ENCODE assay signal across 18 cellular contexts in genomic region chr7:132488634-132489302, GRCh38.
DNase-seq lines count a peak whose midpoint lies in the region; ATAC-seq, FAIRE-seq and TF ChIP-seq lines count a peak whose summit lies in the region.
"Had no signal": no experiment of that assay in that cellular context is flagged by ENCODE, and none has a peak within 500 bp of the region (broad histone marks: within the 10 kb centered on the region; RNA-seq: fewer than 3 reads in every experiment).

No MANE protein-coding gene starts in this region.

- H3K4me1 ChIP-seq in IMR-90 (ENCODE audit: control insufficient read depth, insufficient read depth, low read length) (no peaks in the 10 kb centered on the region), kidney (ENCODE audit: control insufficient read depth in 1 of 2, insufficient read depth in 1 of 2, low read depth in 1 of 2, low read length in 2 of 2) (no peaks in the 10 kb centered on the region)

- DNase-seq in DMS 273 (lab: John Stamatoyannopoulos, UW; ENCODE audit: unreplicated experiment): peak; percentile 90
- DNase-seq in IMR-90: no peak
- DNase-seq in astrocyte of the cerebellum (ENCODE audit: low read depth): peak; percentile 19
- no peak for DNase-seq in natural killer cell treated with Interleukin-12 subunit alpha and Interleukin-12 subunit beta and Interleukin-15 and Interleukin-18, amount 100 ng/mL, for 72 hours (ENCODE audit: low spot score)
- no peak for DNase-seq in DMS114 treated with DMSO at 0.1 percent for 48 hours (lab: John Stamatoyannopoulos, UW; ENCODE audit: unreplicated experiment)
- no peak for DNase-seq in kidney
- DNase-seq: activated naive CD4-positive, alpha-beta T cell treated with anti-CD3 and anti-CD28 coated beads for 36 hours; activated T-cell treated with anti-CD3 and anti-CD28 coated beads, Interleukin-2, amount 50 U/mL, for 1 hour; dermis blood vessel endothelial cell; HCEC 1CT; NCI-H1417 treated with DMSO at 0.1 percent for 48 hours; NCI-H2227 treated with DMSO at 0.1 percent for 48 hours; nucleus accumbens; stimulated activated naive CD8-positive, alpha-beta T cell treated with anti-CD3 and anti-CD28 coated beads, Interleukin-15, Interleukin-2, amounts not matched to agents 100 U/mL and 50 U/mL, for 24 hours; upper lobe of left lung had no signal

- H3K9me1 ChIP-seq in IMR-90 (ENCODE audit: insufficient read depth, low read length): no peaks in the 10 kb centered on the region

- H3K27ac ChIP-seq in IMR-90 (ENCODE audit: insufficient read depth, low read length): no peak overlapping the region
- no peak overlapping the region for H3K27ac ChIP-seq in kidney (ENCODE audit: low read depth in 2 of 2, low read length in 2 of 2)
- H3K27ac ChIP-seq: upper lobe of left lung had no signal

- no peak overlapping the region for H3K23ac ChIP-seq in IMR-90 (ENCODE audit: low read depth, low read length)

- no peak for TF ChIP-seq POLR2A in IMR-90 (IDR thresholded peaks at IDR 0.05; ENCODE audit: low read depth, low read length)

- no peak overlapping the region for H2AK9ac ChIP-seq in IMR-90 (replicated peaks; ENCODE audit: low read depth, low read length, poor library complexity)

- no peak for FAIRE-seq in kidney (lab: Jason Lieb, UNC)
- FAIRE-seq: bronchial epithelial cell had no signal

- H2BK15ac ChIP-seq in IMR-90 (ENCODE audit: low read depth, low read length): no peak overlapping the region

- intact Hi-C loops in IMR-90 (cut with micrococcal nuclease) (no loop called here), kidney (cut with DNase I) (no loop called here)

- H3K9ac ChIP-seq in IMR-90 (ENCODE audit: low read depth, low read length): no peak overlapping the region
- no peak overlapping the region for H3K9ac ChIP-seq in kidney (ENCODE audit: low read length in 2 of 2)

- H3K18ac ChIP-seq in IMR-90 (ENCODE audit: low read depth, low read length): no peak overlapping the region

- no peak overlapping the region for H3K14ac ChIP-seq in IMR-90 (replicated peaks; ENCODE audit: low read depth, low read length)

- no peak overlapping the region for H3K4ac ChIP-seq in IMR-90 (ENCODE audit: low read depth, low read length)

- H3K4me3 ChIP-seq in IMR-90 (ENCODE audit: insufficient read depth, low read depth, low read length) (no peak overlapping the region), astrocyte of the cerebellum (ENCODE audit: low read depth, low read length) (no peak overlapping the region), kidney (ENCODE audit: low read length in 2 of 2) (no peak overlapping the region)
- H3K4me3 ChIP-seq: upper lobe of left lung had no signal

- CTCF ChIA-PET in IMR-90 (lab: Yijun Ruan, JAX): no interaction called here

- H3K4me2 ChIP-seq in IMR-90 (ENCODE audit: low read depth, low read length): no peak overlapping the region

- H3K36me3 Mint-ChIP-seq in natural killer cell treated with Interleukin-12 subunit alpha and Interleukin-12 subunit beta and Interleukin-15 and Interleukin-18, amount 100 ng/mL, for 72 hours: no peaks in the 10 kb centered on the region

- POLR2A ChIA-PET in IMR-90 (lab: Charles Lee; ENCODE audit: unreplicated experiment): no interaction called here

- H2AFZ ChIP-seq in IMR-90 (replicated peaks; ENCODE audit: low read length, poor library complexity): peak overlapping the region; percentile 23

- no peaks in the 10 kb centered on the region for H4K20me1 ChIP-seq in IMR-90 (ENCODE audit: insufficient read depth, low read length)

- no peaks in the 10 kb centered on the region for H3K36me3 ChIP-seq in IMR-90 (ENCODE audit: control insufficient read depth, insufficient read depth, low read length)
- H3K36me3 ChIP-seq in kidney (ENCODE audit: control insufficient read depth in 1 of 2, insufficient read depth in 2 of 2, low read length in 2 of 2): no peaks in the 10 kb centered on the region
- H3K36me3 ChIP-seq: upper lobe of left lung had no signal

- H4K5ac ChIP-seq in IMR-90 (ENCODE audit: low read depth, low read length): no peak overlapping the region

- no peak overlapping the region for H2BK120ac ChIP-seq in IMR-90 (ENCODE audit: low read depth, low read length)

- BruUV-seq in IMR-90 (replicated peaks; lab: Mats Ljungman, UMichigan): no TSS peak

- H3K56ac ChIP-seq in IMR-90 (ENCODE audit: extremely low read depth, insufficient read depth, low read length): no peak overlapping the region

- no peak overlapping the region for H2BK20ac ChIP-seq in IMR-90 (ENCODE audit: low read depth, low read length)

- no peak overlapping the region for H2BK5ac ChIP-seq in IMR-90 (ENCODE audit: low read depth, low read length, poor library complexity, severe bottlenecking)

- in situ Hi-C loops in IMR-90 (cut with MboI; ENCODE audit: low sequenced_read_pairs): no loop called here
- in situ Hi-C loops in astrocyte of the cerebellum (cut with HindIII; ENCODE audit: low sequenced_read_pairs): no loop called here

- no peak overlapping the region for H4K8ac ChIP-seq in IMR-90 (ENCODE audit: low read depth in 2 of 2, low read length in 2 of 2)

- H3K27me3 ChIP-seq in IMR-90 (ENCODE audit: control insufficient read depth, insufficient read depth, low read length): no peaks in the 10 kb centered on the region
- H3K27me3 ChIP-seq: upper lobe of left lung had no signal

- peak overlapping the region in 1 of 2 donors; percentile 36 for H3K27ac Mint-ChIP-seq in natural killer cell treated with Interleukin-12 subunit alpha and Interleukin-12 subunit beta and Interleukin-15 and Interleukin-18, amount 100 ng/mL, for 72 hours
- H3K27ac Mint-ChIP-seq: activated naive CD4-positive, alpha-beta T cell treated with anti-CD3 and anti-CD28 coated beads for 36 hours had no signal

- dilution Hi-C loops in IMR-90 (cut with HindIII; ENCODE audit: low sequenced_read_pairs, unreplicated experiment): no loop called here

- peak overlapping the region; percentile 51 for H3K4me3 Mint-ChIP-seq in natural killer cell treated with Interleukin-12 subunit alpha and Interleukin-12 subunit beta and Interleukin-15 and Interleukin-18, amount 100 ng/mL, for 72 hours
- H3K4me3 Mint-ChIP-seq: activated naive CD4-positive, alpha-beta T cell treated with anti-CD3 and anti-CD28 coated beads for 36 hours had no signal

- H3K9me3 Mint-ChIP-seq in natural killer cell treated with Interleukin-12 subunit alpha and Interleukin-12 subunit beta and Interleukin-15 and Interleukin-18, amount 100 ng/mL, for 72 hours: peaks cover 4% of the 10 kb centered on the region
- H3K9me3 Mint-ChIP-seq: activated naive CD4-positive, alpha-beta T cell treated with anti-CD3 and anti-CD28 coated beads for 36 hours had no signal

- no peak for ATAC-seq in IMR-90 (ENCODE audit: low read depth)
- ATAC-seq in natural killer cell treated with Interleukin-12 subunit alpha and Interleukin-12 subunit beta and Interleukin-15 and Interleukin-18, amount 100 ng/mL, for 72 hours: peak in 1 of 2 donors; percentile 37
- no peak for ATAC-seq in HG02588 (IDR thresholded peaks at IDR 0.05; ENCODE audit: unreplicated experiment)
- ATAC-seq in GM21786 (IDR thresholded peaks at IDR 0.05; ENCODE audit: unreplicated experiment): no peak
- ATAC-seq: stimulated activated naive CD8-positive, alpha-beta T cell treated with anti-CD3 and anti-CD28 coated beads, Interleukin-15, Interleukin-2, amounts not matched to agents 100 U/mL and 50 U/mL, for 24 hours had no signal

- no peak overlapping the region for H4K91ac ChIP-seq in IMR-90 (ENCODE audit: insufficient read depth, low read depth, low read length)

- H2AK5ac ChIP-seq in IMR-90 (ENCODE audit: low read depth, low read length): no peak overlapping the region

- peaks cover 58 to 72% of the 10 kb centered on the region in 2 donors for H3K4me1 Mint-ChIP-seq in natural killer cell treated with Interleukin-12 subunit alpha and Interleukin-12 subunit beta and Interleukin-15 and Interleukin-18, amount 100 ng/mL, for 72 hours (ENCODE audit: low read depth in 2 of 2)

- no peaks in the 10 kb centered on the region for H3K27me3 Mint-ChIP-seq in natural killer cell treated with Interleukin-12 subunit alpha and Interleukin-12 subunit beta and Interleukin-15 and Interleukin-18, amount 100 ng/mL, for 72 hours

- no peaks in the 10 kb centered on the region for H3K79me1 ChIP-seq in IMR-90 (ENCODE audit: low read depth in 1 of 2, low read length in 2 of 2)

- TF ChIP-seq CTCF in IMR-90 (conservative IDR thresholded peaks at IDR 0.05; ENCODE audit: low read depth, low read length) (no peak), astrocyte of the cerebellum (IDR thresholded peaks at IDR 0.05; ENCODE audit: low read depth, low read length, missing control alignments) (no peak), kidney (IDR thresholded peaks at IDR 0.05; ENCODE audit: borderline replicate concordance, extremely low read depth, insufficient read depth) (no peak)

- WGBS in IMR-90 (ENCODE audit: extremely low coverage in 2 of 2, insufficient read length in 1 of 2), 2 experiments: 48% methylated on average over 2 of the region's 6 CpGs; no CpG with 5 or more reads in 1 of the 2 experiments

- no peak for TF ChIP-seq RAD21 in IMR-90 (IDR thresholded peaks at IDR 0.05; ENCODE audit: low read length)

- no peaks in the 10 kb centered on the region for H3K9me3 ChIP-seq in IMR-90 (ENCODE audit: control insufficient read depth, insufficient read depth, low read length)
- no peaks in the 10 kb centered on the region for H3K9me3 ChIP-seq in kidney (ENCODE audit: control insufficient read depth in 1 of 2, low read length in 2 of 2)
- H3K9me3 ChIP-seq: upper lobe of left lung had no signal

TF ChIP-seq in IMR-90, 13 proteins besides CTCF, POLR2A, EP300 and RAD21 (continues in another document):
- TF ChIP-seq RCOR1 (IDR thresholded peaks at IDR 0.05; ENCODE audit: insufficient replicate concordance, low read length) (no peak), MXI1 (IDR thresholded peaks at IDR 0.05; ENCODE audit: borderline replicate concordance, low read depth, low read length) (no peak), FOS (IDR thresholded peaks at IDR 0.05; ENCODE audit: low read depth, low read length) (no peak), MAFK (IDR thresholded peaks at IDR 0.05; ENCODE audit: low read depth, low read length) (no peak), USF2 (IDR thresholded peaks at IDR 0.05; ENCODE audit: low read depth, low read length) (no peak), CHD1 (IDR thresholded peaks at IDR 0.05; ENCODE audit: low read depth, low read length) (no peak), SMC3 (IDR thresholded peaks at IDR 0.05; ENCODE audit: low read depth, low read length) (no peak), MAZ (IDR thresholded peaks at IDR 0.05; ENCODE audit: borderline replicate concordance, low read depth, low read length) (no peak), CEBPB (IDR thresholded peaks at IDR 0.05; ENCODE audit: low read depth, low read length) (no peak)

Comparison
In these comparisons a context has a peak if more than half of its experiments do, and no peak if none do; other contexts are left out.
1. DNase-seq: peak in DMS 273 (single experiment) and astrocyte of the cerebellum (single experiment); none in IMR-90 (single experiment), natural killer cell treated with Interleukin-12 subunit alpha and Interleukin-12 subunit beta and Interleukin-15 and Interleukin-18, amount 100 ng/mL, for 72 hours (single experiment), DMS114 treated with DMSO at 0.1 percent for 48 hours (single experiment) and kidney (single experiment).